Comparison of ENCODE assay signal across 12 cellular contexts in the genomic region with DNA sequence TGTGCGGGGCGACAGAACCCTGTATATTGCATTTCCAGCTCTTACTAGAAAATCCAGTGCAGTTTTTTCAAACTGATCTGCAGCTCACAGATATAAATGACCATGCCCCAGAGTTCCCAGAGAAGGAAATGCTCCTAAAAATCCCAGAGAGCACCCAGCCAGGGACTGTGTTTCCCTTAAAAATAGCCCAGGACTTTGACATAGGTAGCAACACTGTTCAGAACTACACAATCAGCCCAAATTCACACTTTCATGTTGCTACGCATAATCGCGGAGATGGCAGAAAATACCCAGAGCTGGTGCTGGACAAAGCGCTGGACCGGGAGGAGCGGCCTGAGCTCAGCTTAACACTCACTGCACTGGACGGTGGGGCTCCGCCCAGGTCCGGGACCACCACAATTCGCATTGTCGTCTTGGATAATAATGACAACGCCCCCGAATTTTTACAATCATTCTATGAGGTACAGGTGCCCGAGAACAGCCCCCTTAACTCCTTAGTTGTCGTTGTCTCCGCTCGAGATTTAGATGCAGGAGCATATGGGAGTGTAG. TPM values are rescaled to one million over a fixed set of nuclear protein-coding genes. Genes with fewer than 3 reads are reported as not detected.
DNase-seq lines count a peak whose midpoint lies in the region; ATAC-seq, FAIRE-seq and TF ChIP-seq lines count a peak whose summit lies in the region.
"Had no signal": no experiment of that assay in that cellular context is flagged by ENCODE, and none has a peak within 500 bp of the region (broad histone marks: within the 10 kb centered on the region; RNA-seq: fewer than 3 reads in every experiment).

No MANE protein-coding gene starts in this region.

- peak overlapping the region in 7 of 10 donors; percentile 49 to 76 (median 62) for H3K4me3 Mint-ChIP-seq in naive thymus-derived CD8-positive, alpha-beta T cell

- H3K36me3 Mint-ChIP-seq in naive thymus-derived CD8-positive, alpha-beta T cell = peaks cover 2 to 43% (median 8%) of the 10 kb centered on the region in 3 donors

- H3K9ac ChIP-seq in H1 (replicated peaks in 1 of 4; ENCODE audit: extremely low read depth in 1 of 4, low read depth in 3 of 4, low read length in 3 of 4) (peak overlapping the region in 3 of 4 experiments; percentile 80 to 98 (median 84); a peak in 4 of 7 replicates), mesenchymal stem cell (ENCODE audit: low read length) (no peak overlapping the region)

- no peak for TF ChIP-seq EP300 in H1 (IDR thresholded peaks at IDR 0.05; ENCODE audit: borderline replicate concordance in 1 of 2, low read depth in 2 of 2, low read length in 2 of 2)

- FAIRE-seq in H1 (lab: Jason Lieb, UNC) = no peak
- FAIRE-seq: colon had no signal

- H3K56ac ChIP-seq in H1 (replicated peaks; ENCODE audit: insufficient read length, low read depth, low read length) = no peak overlapping the region

- H2AFZ ChIP-seq in H1 (ENCODE audit: low read length) (no peak overlapping the region), mesenchymal stem cell (ENCODE audit: low read depth, low read length) (no peak overlapping the region)

- H2BK12ac ChIP-seq in H1 (ENCODE audit: low read depth, low read length) (no peak overlapping the region), mesenchymal stem cell (ENCODE audit: low read length in 2 of 2) (no peak overlapping the region)

- H3K79me2 ChIP-seq in H1 (ENCODE audit: control insufficient read depth in 1 of 2, insufficient read depth in 2 of 2, low read length in 2 of 2) = no peaks in the 10 kb centered on the region

- peak overlapping the region; percentile 70; the same call in 1 of the 2 replicates for H3K27ac ChIP-seq in H1 (ENCODE audit: low read depth, low read length)
- no peak overlapping the region for H3K27ac ChIP-seq in tibial artery
- H3K27ac ChIP-seq in mesenchymal stem cell (ENCODE audit: low read length, poor library complexity, severe bottlenecking) = no peak overlapping the region
- H3K27ac ChIP-seq: 22Rv1 had no signal

- peak overlapping the region; percentile 55; the same call in 1 of the 2 replicates for H3K18ac ChIP-seq in H1 (ENCODE audit: extremely low read depth, low read length)
- no peak overlapping the region for H3K18ac ChIP-seq in mesenchymal stem cell (ENCODE audit: low read depth in 1 of 2, low read length in 2 of 2)

- peak overlapping the region; percentile 40; the same call in 1 of the 2 replicates for H2AK5ac ChIP-seq in H1 (ENCODE audit: low read depth, low read length)
- H2AK5ac ChIP-seq in mesenchymal stem cell (ENCODE audit: low read length, severe bottlenecking) = no peak overlapping the region

- no peak for TF ChIP-seq POLR2A in H1 (IDR thresholded peaks at IDR 0.05; ENCODE audit: control extremely low read depth in 1 of 2, low read depth in 2 of 2, low read length in 2 of 2)

- peak overlapping the region; percentile 56 to 67 for H3K4me2 ChIP-seq in H1 (ENCODE audit: insufficient read depth in 1 of 2, low read depth in 2 of 2, low read length in 2 of 2)
- H3K4me2 ChIP-seq in mesenchymal stem cell (ENCODE audit: low read length, poor library complexity, severe bottlenecking) = no peak overlapping the region

- H2BK20ac ChIP-seq in H1 (ENCODE audit: low read length) = no peak overlapping the region

- H3K4me3 ChIP-seq in H1 (ENCODE audit: extremely low read depth in 1 of 4, insufficient read depth in 2 of 4, low read depth in 3 of 4, low read length in 4 of 4) (peak overlapping the region; percentile 60 to 98 (median 64)), tibial artery (peak overlapping the region; percentile 34 to 45), mesenchymal stem cell (ENCODE audit: insufficient read depth in 1 of 2, low read depth in 1 of 2, low read length in 2 of 2) (peak overlapping the region in 1 of 2 experiments; percentile 30)

- H3K14ac ChIP-seq in H1 (ENCODE audit: insufficient read length) = no peak overlapping the region
- no peak overlapping the region for H3K14ac ChIP-seq in mesenchymal stem cell (ENCODE audit: low read length in 2 of 2)

- peaks cover 15 to 71% (median 45%) of the 10 kb centered on the region in 9 donors for H3K9me3 Mint-ChIP-seq in naive thymus-derived CD8-positive, alpha-beta T cell

- no peaks in the 10 kb centered on the region for H3K79me1 ChIP-seq in H1 (ENCODE audit: low read depth, low read length)
- H3K79me1 ChIP-seq in mesenchymal stem cell (replicated peaks; ENCODE audit: low read length, poor library complexity, severe bottlenecking) = peaks cover 1% of the 10 kb centered on the region

- H3K36me3 ChIP-seq in H1 (ENCODE audit: control insufficient read depth in 2 of 4, insufficient read depth in 4 of 4, low read length in 3 of 4) (peaks cover 0 to 12% (median 3%) of the 10 kb centered on the region in 4 experiments; a peak in 3 of 8 replicates), tibial artery (peaks cover 0 to 10% (median 7%) of the 10 kb centered on the region in 3 donors), mesenchymal stem cell (ENCODE audit: control insufficient read depth in 1 of 2, insufficient read depth in 2 of 2, low read depth in 1 of 2, low read length in 2 of 2) (peaks cover 0 to 14% of the 10 kb centered on the region in 2 experiments)

- TF ChIP-seq RAD21 in H1 (IDR thresholded peaks at IDR 0.05 in 1 of 2, conservative IDR thresholded peaks at IDR 0.05 in 1 of 2; ENCODE audit: low read depth in 2 of 2, low read length in 2 of 2) = no peak

- H3K4ac ChIP-seq in H1 (replicated peaks; ENCODE audit: insufficient read length, low read depth, low read length) = no peak overlapping the region
- H3K4ac ChIP-seq in mesenchymal stem cell (ENCODE audit: low read depth in 1 of 2, low read length in 2 of 2) = peak overlapping the region in 1 of 2 experiments; percentile 26

- 0 out of 2 replicates have a peak, but pooled peaks cover 2% of the 10 kb centered on the region for H3K23me2 ChIP-seq in H1 (ENCODE audit: low read depth, low read length)

- no peak overlapping the region for H4K5ac ChIP-seq in H1 (ENCODE audit: insufficient read length, low read depth, low read length)

- H4K91ac ChIP-seq in H1 (replicated peaks; ENCODE audit: insufficient read length, low read length) = no peak overlapping the region
- no peak overlapping the region for H4K91ac ChIP-seq in mesenchymal stem cell (ENCODE audit: low read length)

- H3K4me1 Mint-ChIP-seq in naive thymus-derived CD8-positive, alpha-beta T cell = peaks cover 0 to 8% (median 6%) of the 10 kb centered on the region in 4 donors

- DNase-seq in NCI-H2227 (lab: John Stamatoyannopoulos, UW; ENCODE audit: unreplicated experiment) = peak; percentile 28
- no peak for DNase-seq in NCI-H2227 treated with DMSO at 0.1 percent for 48 hours (lab: John Stamatoyannopoulos, UW)
- no peak for DNase-seq in H1 (ENCODE audit: low read depth in 1 of 2, low spot score in 2 of 2)
- no peak for DNase-seq in naive thymus-derived CD8-positive, alpha-beta T cell
- DNase-seq in tibial artery = no peak
- DNase-seq in mesenchymal stem cell = no peak
- no peak for DNase-seq in left colon
- DNase-seq: activated effector memory CD4-positive, alpha-beta T cell treated with anti-CD3 and anti-CD28 coated beads, Interleukin-2, amount 50 U/mL, for 16 hours had no signal

- H4K8ac ChIP-seq in H1 (ENCODE audit: extremely low read depth, insufficient read depth, low read length) (no peak overlapping the region), mesenchymal stem cell (ENCODE audit: low read length) (no peak overlapping the region)

- no peak for ATAC-seq in naive thymus-derived CD8-positive, alpha-beta T cell
- ATAC-seq in left colon = no peak
- no peak for ATAC-seq in GM21423 (IDR thresholded peaks at IDR 0.05; ENCODE audit: unreplicated experiment)

- no peak overlapping the region for H2BK15ac ChIP-seq in H1 (ENCODE audit: low read length)
- H2BK15ac ChIP-seq in mesenchymal stem cell (ENCODE audit: low read depth, poor library complexity, severe bottlenecking) = no peak overlapping the region

- H3K4me1 ChIP-seq in H1 (replicated peaks in 1 of 4; ENCODE audit: control insufficient read depth in 3 of 4, insufficient read depth in 4 of 4, low read length in 3 of 4) (no peaks in the 10 kb centered on the region), tibial artery (no peaks in the 10 kb centered on the region), mesenchymal stem cell (ENCODE audit: control insufficient read depth, insufficient read depth, low read depth, low read length) (no peaks in the 10 kb centered on the region)

- peaks cover 20 to 31% of the 10 kb centered on the region in 2 experiments for H3K9me3 ChIP-seq in H1 (ENCODE audit: insufficient read depth in 2 of 2, low read depth in 1 of 2, low read length in 1 of 2)
- H3K9me3 ChIP-seq in tibial artery = peaks cover 5 to 75% (median 64%) of the 10 kb centered on the region in 3 donors
- peaks cover 65% of the 10 kb centered on the region for H3K9me3 ChIP-seq in mesenchymal stem cell (ENCODE audit: control insufficient read depth, low read length)

- H3K23ac ChIP-seq in H1 (ENCODE audit: insufficient read length) = no peak overlapping the region
- no peak overlapping the region for H3K23ac ChIP-seq in mesenchymal stem cell (ENCODE audit: low read length in 2 of 2)

- H2BK120ac ChIP-seq in H1 (replicated peaks; ENCODE audit: low read depth, low read length) (no peak overlapping the region), mesenchymal stem cell (ENCODE audit: low read depth, low read length) (no peak overlapping the region)

- TF ChIP-seq CTCF in H1 (IDR thresholded peaks at IDR 0.05; ENCODE audit: control extremely low read depth in 1 of 3, insufficient read depth in 1 of 3, low read depth in 1 of 3, low read length in 3 of 3) (no peak), tibial artery (IDR thresholded peaks at IDR 0.05) (no peak)

- POLR2A ChIA-PET in H1 (lab: Charles Lee; ENCODE audit: partially characterized antibody) = interaction anchor here (0.7 to 1.8 kb wide), 10 partner anchors 8 to 138 kb away, joined by 3 to 11 read pairs (median 4); partner anchors contain the start of genes PCDHB10, PCDHB16, PCDHB2 and PCDHB4
- POLR2A ChIA-PET in naive thymus-derived CD8-positive, alpha-beta T cell (lab: Charles Lee) = no interaction called here

- H2BK5ac ChIP-seq in H1 (ENCODE audit: low read depth, low read length) (no peak overlapping the region), mesenchymal stem cell (ENCODE audit: low read depth, low read length, poor library complexity, severe bottlenecking) (no peak overlapping the region)

- intact Hi-C loops in tibial artery (cut with DNase I; ENCODE audit: low total_unique reads) = no loop called here
- intact Hi-C loops in left colon (cut with DNase I, micrococcal nuclease) = no loop called here

- H3K27me3 Mint-ChIP-seq in naive thymus-derived CD8-positive, alpha-beta T cell = peaks cover 14 to 51% (median 21%) of the 10 kb centered on the region in 5 donors

- no peak overlapping the region for H3K27ac Mint-ChIP-seq in naive thymus-derived CD8-positive, alpha-beta T cell

- no peaks in the 10 kb centered on the region for H4K20me1 ChIP-seq in H1 (replicated peaks in 1 of 2; ENCODE audit: control insufficient read depth in 1 of 2, insufficient read depth in 2 of 2, low read length in 2 of 2)

- H3K27me3 ChIP-seq in H1 (replicated peaks in 1 of 4; ENCODE audit: control insufficient read depth in 3 of 4, extremely low read depth in 1 of 4, insufficient read depth in 3 of 4, low read length in 3 of 4) (no peaks in the 10 kb centered on the region), tibial artery (no peaks in the 10 kb centered on the region), mesenchymal stem cell (ENCODE audit: control insufficient read depth in 1 of 2, insufficient read depth in 1 of 2, low read length in 2 of 2) (no peaks in the 10 kb centered on the region)

- CTCF ChIA-PET in H1 (lab: Charles Lee; ENCODE audit: partially characterized antibody) = interaction anchor here (0.6 to 2.4 kb wide), 46 partner anchors 8 to 428 kb away, joined by 3 to 29 read pairs (median 5); partner anchors contain the start of genes PCDHB10, PCDHB11, PCDHB12 and PCDHB14

- 78% methylated on average over 19 of the region's 19 CpGs; no CpG with 5 or more reads in 1 of the 2 experiments for WGBS in H1 (ENCODE audit: extremely low coverage in 1 of 2, insufficient coverage in 1 of 2, insufficient read length in 1 of 2, insufficient replicate concordance in 2 of 2, low coverage in 1 of 2, low lambda C conversion rate in 2 of 2, missing lambda C conversion rate in 1 of 2), 2 experiments
- 75% methylated on average over 19 of the region's 19 CpGs for WGBS in mesenchymal stem cell

RNA-seq across cellular contexts. Expression of gene PCDHB5, which starts 0.8 kb away (rescaled TPM):
- 2.4 and 2.8 TPM in 2 replicates for total RNA-seq in H1 (2021; fragmentation: NEBNext Ultra II Directional; extraction: Animal tissue kit (Norgen Biotek cat#: 25700))
- 8.2 and 12.5 TPM in 2 replicates for polyA plus RNA-seq in H1 (2011; rRNA removed)
- polyA plus RNA-seq in H1 (2011; cell fraction: cytosol; rRNA removed) = 12.9 TPM
- 24.4 TPM for polyA plus RNA-seq in H1 (2011; cell fraction: nucleus; rRNA removed)
- polyA plus RNA-seq in H1 (2012, experiment 1 of 2) = 7.2 to 8.9 TPM (median 7.9 TPM) in 4 replicates
- 7.3 TPM for polyA plus RNA-seq in H1 (2012, experiment 2 of 2)
- 10.3 TPM for polyA plus RNA-seq in H1 (2013, experiment 1 of 2)
- 8.7 TPM for polyA plus RNA-seq in H1 (2013, experiment 2 of 2)
- 6.1 and 6.8 TPM in 2 replicates for polyA minus RNA-seq in H1 (2011; rRNA and poly(A)+ RNA removed)
- polyA minus RNA-seq in H1 (2011; cell fraction: cytosol; rRNA and poly(A)+ RNA removed) = 9.2 TPM
- 25.2 TPM for polyA minus RNA-seq in H1 (2011; cell fraction: nucleus; rRNA and poly(A)+ RNA removed)
- under 1 TPM in 1 of 2 experiments, not detected in 1; 0.18 TPM for total RNA-seq in naive thymus-derived CD8-positive, alpha-beta T cell
- polyA plus RNA-seq in naive thymus-derived CD8-positive, alpha-beta T cell = not detected
- polyA plus RNA-seq in mesenchymal stem cell (2013, experiment 1 of 2) = 15.4 TPM
- 15.6 TPM for polyA plus RNA-seq in mesenchymal stem cell (2013, experiment 2 of 2)
- total RNA-seq in left colon = under 1 TPM; 0.31 to 0.56 TPM

RNA-seq across cellular contexts. Expression of gene PCDHB6, which starts 14.1 kb away (rescaled TPM):
- 0.17 and 0.28 TPM in 2 replicates for total RNA-seq in H1 (2021; fragmentation: NEBNext Ultra II Directional; extraction: Animal tissue kit (Norgen Biotek cat#: 25700))
- 0.29 and 0.39 TPM in 2 replicates for polyA plus RNA-seq in H1 (2011; rRNA removed)
- polyA plus RNA-seq in H1 (2011; cell fraction: cytosol; rRNA removed) = 0.32 TPM
- polyA plus RNA-seq in H1 (2011; cell fraction: nucleus; rRNA removed) = 2.8 TPM
- 0.12 to 0.23 TPM (median 0.18 TPM) in 4 replicates for polyA plus RNA-seq in H1 (2012, experiment 1 of 2)
- polyA plus RNA-seq in H1 (2012, experiment 2 of 2) = not detected
- polyA plus RNA-seq in H1 (2013, experiment 1 of 2) = 0.16 TPM
- 0.07 TPM for polyA plus RNA-seq in H1 (2013, experiment 2 of 2)
- 0.34 and 0.73 TPM in 2 replicates for polyA minus RNA-seq in H1 (2011; rRNA and poly(A)+ RNA removed)
- polyA minus RNA-seq in H1 (2011; cell fraction: cytosol; rRNA and poly(A)+ RNA removed) = not detected
- polyA minus RNA-seq in H1 (2011; cell fraction: nucleus; rRNA and poly(A)+ RNA removed) = 2.2 TPM
- total RNA-seq in naive thymus-derived CD8-positive, alpha-beta T cell = not detected
- not detected for polyA plus RNA-seq in naive thymus-derived CD8-positive, alpha-beta T cell
- polyA plus RNA-seq in mesenchymal stem cell (2013, experiment 1 of 2) = 0.07 TPM
- 0.10 TPM for polyA plus RNA-seq in mesenchymal stem cell (2013, experiment 2 of 2)
- under 1 TPM in 1 of 2 donors, not detected in 1; 0.11 TPM for total RNA-seq in left colon
- total RNA-seq: NCI-H460 had no signal

RNA-seq across cellular contexts. Expression of gene PCDHB4, which starts 14.2 kb away (rescaled TPM):
- 1.4 and 1.5 TPM in 2 replicates for total RNA-seq in H1 (2021; fragmentation: NEBNext Ultra II Directional; extraction: Animal tissue kit (Norgen Biotek cat#: 25700))
- 1.3 and 2.0 TPM in 2 replicates for polyA plus RNA-seq in H1 (2011; rRNA removed)
- polyA plus RNA-seq in H1 (2011; cell fraction: cytosol; rRNA removed) = 1.3 TPM
- polyA plus RNA-seq in H1 (2011; cell fraction: nucleus; rRNA removed) = 8.5 TPM
- 0.59 to 1.1 TPM (median 0.94 TPM) in 4 replicates for polyA plus RNA-seq in H1 (2012, experiment 1 of 2)
- 0.05 TPM for polyA plus RNA-seq in H1 (2012, experiment 2 of 2)
- 0.89 TPM for polyA plus RNA-seq in H1 (2013, experiment 1 of 2)
- polyA plus RNA-seq in H1 (2013, experiment 2 of 2) = 0.77 TPM
- 1.5 TPM in 2 replicates for polyA minus RNA-seq in H1 (2011; rRNA and poly(A)+ RNA removed)
- 1.1 TPM for polyA minus RNA-seq in H1 (2011; cell fraction: cytosol; rRNA and poly(A)+ RNA removed)
- polyA minus RNA-seq in H1 (2011; cell fraction: nucleus; rRNA and poly(A)+ RNA removed) = 14.0 TPM
- total RNA-seq in naive thymus-derived CD8-positive, alpha-beta T cell = not detected
- not detected for polyA plus RNA-seq in naive thymus-derived CD8-positive, alpha-beta T cell
- 0.30 TPM for polyA plus RNA-seq in mesenchymal stem cell (2013, experiment 1 of 2)
- 0.23 TPM for polyA plus RNA-seq in mesenchymal stem cell (2013, experiment 2 of 2)
- total RNA-seq in left colon = under 1 TPM; 0.46 to 0.81 TPM
- total RNA-seq: NCI-H460 had no signal

RNA-seq across cellular contexts. Expression of gene PCDHB3, which starts 35.5 kb away (rescaled TPM):
- total RNA-seq in H1 (2021; fragmentation: NEBNext Ultra II Directional; extraction: Animal tissue kit (Norgen Biotek cat#: 25700)) = 3.4 and 4.0 TPM in 2 replicates
- 1.6 and 1.8 TPM in 2 replicates for polyA plus RNA-seq in H1 (2011; rRNA removed)
- 1.8 TPM for polyA plus RNA-seq in H1 (2011; cell fraction: cytosol; rRNA removed)
- polyA plus RNA-seq in H1 (2011; cell fraction: nucleus; rRNA removed) = 6.7 TPM
- 1.2 to 1.5 TPM (median 1.4 TPM) in 4 replicates for polyA plus RNA-seq in H1 (2012, experiment 1 of 2)
- polyA plus RNA-seq in H1 (2012, experiment 2 of 2) = 0.17 TPM
- 2.4 TPM for polyA plus RNA-seq in H1 (2013, experiment 1 of 2)
- 1.8 TPM for polyA plus RNA-seq in H1 (2013, experiment 2 of 2)
- 6.7 and 7.0 TPM in 2 replicates for polyA minus RNA-seq in H1 (2011; rRNA and poly(A)+ RNA removed)
- polyA minus RNA-seq in H1 (2011; cell fraction: cytosol; rRNA and poly(A)+ RNA removed) = 10.8 TPM
- polyA minus RNA-seq in H1 (2011; cell fraction: nucleus; rRNA and poly(A)+ RNA removed) = 19.5 TPM
- total RNA-seq in naive thymus-derived CD8-positive, alpha-beta T cell = not detected
- polyA plus RNA-seq in naive thymus-derived CD8-positive, alpha-beta T cell = not detected
- polyA plus RNA-seq in mesenchymal stem cell (2013, experiment 1 of 2) = 1.4 TPM
- 1.5 TPM for polyA plus RNA-seq in mesenchymal stem cell (2013, experiment 2 of 2)
- total RNA-seq in left colon = 1 to 10 TPM in 1 of 2 donors, under 1 TPM in 1; 0.73 to 1.4 TPM

RNA-seq across cellular contexts. Expression of gene PCDHB7, which starts 36.7 kb away (rescaled TPM):
- total RNA-seq in H1 (2021; fragmentation: NEBNext Ultra II Directional; extraction: Animal tissue kit (Norgen Biotek cat#: 25700)) = 0.19 and 0.25 TPM in 2 replicates
- 0.17 and 0.24 TPM in 2 replicates for polyA plus RNA-seq in H1 (2011; rRNA removed)
- polyA plus RNA-seq in H1 (2011; cell fraction: cytosol; rRNA removed) = 0.21 TPM
- polyA plus RNA-seq in H1 (2011; cell fraction: nucleus; rRNA removed) = 0.83 TPM
- polyA plus RNA-seq in H1 (2012, experiment 1 of 2) = 0.11 to 0.15 TPM (median 0.13 TPM) in 4 replicates
- polyA plus RNA-seq in H1 (2012, experiment 2 of 2) = 0.08 TPM
- polyA plus RNA-seq in H1 (2013, experiment 1 of 2) = 0.36 TPM
- 0.37 TPM for polyA plus RNA-seq in H1 (2013, experiment 2 of 2)
- 0.15 and 0.22 TPM in 2 replicates for polyA minus RNA-seq in H1 (2011; rRNA and poly(A)+ RNA removed)
- 0.37 TPM for polyA minus RNA-seq in H1 (2011; cell fraction: cytosol; rRNA and poly(A)+ RNA removed)
- polyA minus RNA-seq in H1 (2011; cell fraction: nucleus; rRNA and poly(A)+ RNA removed) = 1.2 TPM
- total RNA-seq in naive thymus-derived CD8-positive, alpha-beta T cell = not detected
- not detected for polyA plus RNA-seq in naive thymus-derived CD8-positive, alpha-beta T cell
- polyA plus RNA-seq in mesenchymal stem cell (2013, experiment 1 of 2) = 0.52 TPM
- polyA plus RNA-seq in mesenchymal stem cell (2013, experiment 2 of 2) = 0.58 TPM
- under 1 TPM; 0.12 to 0.34 TPM for total RNA-seq in left colon
